ENCODE assay signal across 15 cellular contexts in genomic region chr11:73577496-73577917, GRCh38. TPM values are rescaled to one million over a fixed set of nuclear protein-coding genes. Genes with fewer than 3 reads are reported as not detected.
DNase-seq lines count a peak whose midpoint lies in the region; ATAC-seq and TF ChIP-seq lines count a peak whose summit lies in the region.
"Had no signal": no experiment of that assay in that cellular context is flagged by ENCODE, and none has a peak within 500 bp of the region (broad histone marks: within the 10 kb centered on the region; RNA-seq: fewer than 3 reads in every experiment).

No MANE protein-coding gene starts in this region.

- no peak for TF ChIP-seq CTCF in HFFc6 (IDR thresholded peaks at IDR 0.05)
- TF ChIP-seq CTCF in brain (conservative IDR thresholded peaks at IDR 0.05): no peak
- no peak for TF ChIP-seq CTCF in smooth muscle cell (IDR thresholded peaks at IDR 0.05; ENCODE audit: borderline replicate concordance, insufficient read depth, poor library complexity, severe bottlenecking)

- ATAC-seq in stimulated activated effector memory CD8-positive, alpha-beta T cell treated with anti-CD3 and anti-CD28 coated beads, Interleukin-12 subunit alpha, Interleukin-12 subunit beta, amount 100 ng/mL, for 72 hours: peak; percentile 45
- ATAC-seq in HG02981 (IDR thresholded peaks at IDR 0.05; ENCODE audit: unreplicated experiment): no peak

- peaks cover 20% of the 10 kb centered on the region for H3K4me1 ChIP-seq in smooth muscle cell (ENCODE audit: low read depth)
- H3K4me1 ChIP-seq: BLaER1, breast epithelium, parathyroid adenoma had no signal

- no peaks in the 10 kb centered on the region for H3K27me3 ChIP-seq in smooth muscle cell (ENCODE audit: low read depth)
- H3K27me3 ChIP-seq in H7 (ENCODE audit: control insufficient read depth, insufficient read depth, low read length): no peaks in the 10 kb centered on the region
- H3K27me3 ChIP-seq: BLaER1, breast epithelium, MG63 had no signal

- no peak overlapping the region for H3K9ac ChIP-seq in smooth muscle cell (ENCODE audit: low read depth)
- H3K9ac ChIP-seq: BLaER1, parathyroid adenoma had no signal

- 30% methylated on average over 1 of the region's 1 CpG for WGBS in smooth muscle cell (ENCODE audit: low lambda C conversion rate)

- no peaks in the 10 kb centered on the region for H3F3A ChIP-seq in smooth muscle cell (ENCODE audit: low read depth)

- peaks cover 85% of the 10 kb centered on the region for H3K79me2 ChIP-seq in smooth muscle cell (ENCODE audit: low read depth)

- no peak for DNase-seq in activated naive CD4-positive, alpha-beta T cell treated with anti-CD3 and anti-CD28 coated beads, Interleukin-2, amount 10 ng/mL, durations not matched to agents 7 days and 5 days
- DNase-seq in activated naive CD4-positive, alpha-beta T cell treated with Interleukin-2 at 50 U/mL for 16 hours: no peak
- DNase-seq in HFFc6: peak; percentile 65
- no peak for DNase-seq in stimulated activated effector memory CD8-positive, alpha-beta T cell treated with anti-CD3 and anti-CD28 coated beads, Interleukin-12 subunit alpha, Interleukin-12 subunit beta, amount 100 ng/mL, for 72 hours (ENCODE audit: low spot score in 2 of 2)
- no peak for DNase-seq in smooth muscle cell (lab: John Stamatoyannopoulos, UW; ENCODE audit: unreplicated experiment)
- DNase-seq in H7: no peak
- DNase-seq: GF-D8, MG63, PC-9 had no signal

- H3K36me3 Mint-ChIP-seq in activated naive CD4-positive, alpha-beta T cell treated with anti-CD3 and anti-CD28 coated beads, Interleukin-2, amount 10 ng/mL, durations not matched to agents 7 days and 5 days: peaks cover 21% of the 10 kb centered on the region
- peaks cover 1% of the 10 kb centered on the region for H3K36me3 Mint-ChIP-seq in HFFc6 (ENCODE audit: low read depth)
- H3K36me3 Mint-ChIP-seq in brain: peaks cover 46% of the 10 kb centered on the region
- H3K36me3 Mint-ChIP-seq in stimulated activated effector memory CD8-positive, alpha-beta T cell treated with anti-CD3 and anti-CD28 coated beads, Interleukin-12 subunit alpha, Interleukin-12 subunit beta, amount 100 ng/mL, for 72 hours: no peaks in the 10 kb centered on the region

- no peaks in the 10 kb centered on the region for H3K36me3 ChIP-seq in smooth muscle cell (ENCODE audit: low read depth)
- H3K36me3 ChIP-seq in H7 (replicated peaks; ENCODE audit: control insufficient read depth, insufficient read depth, low read length): no peaks in the 10 kb centered on the region
- H3K36me3 ChIP-seq: breast epithelium, MG63 had no signal

- peaks cover 18% of the 10 kb centered on the region for H3K4me1 Mint-ChIP-seq in activated naive CD4-positive, alpha-beta T cell treated with anti-CD3 and anti-CD28 coated beads, Interleukin-2, amount 10 ng/mL, durations not matched to agents 7 days and 5 days
- H3K4me1 Mint-ChIP-seq in HFFc6 (ENCODE audit: low read depth) (peaks cover 38% of the 10 kb centered on the region), brain (peaks cover 46% of the 10 kb centered on the region)
- peaks cover 16% of the 10 kb centered on the region for H3K4me1 Mint-ChIP-seq in stimulated activated effector memory CD8-positive, alpha-beta T cell treated with anti-CD3 and anti-CD28 coated beads, Interleukin-12 subunit alpha, Interleukin-12 subunit beta, amount 100 ng/mL, for 72 hours

- no peak overlapping the region for H2AFZ ChIP-seq in smooth muscle cell (ENCODE audit: low read depth)
- H2AFZ ChIP-seq: parathyroid adenoma, PC-9 had no signal

- H3K27ac ChIP-seq in smooth muscle cell (ENCODE audit: low read depth): no peak overlapping the region
- H3K27ac ChIP-seq: BLaER1, breast epithelium, parathyroid adenoma, PC-9 had no signal

- H3K9me3 ChIP-seq in smooth muscle cell (replicated peaks; ENCODE audit: low read depth): no peaks in the 10 kb centered on the region
- H3K9me3 ChIP-seq: breast epithelium, MG63 had no signal

- H3K4me2 ChIP-seq in smooth muscle cell: no peak overlapping the region
- H3K4me2 ChIP-seq: BLaER1, PC-9 had no signal

- no peaks in the 10 kb centered on the region for H3K27me3 Mint-ChIP-seq in activated naive CD4-positive, alpha-beta T cell treated with anti-CD3 and anti-CD28 coated beads, Interleukin-2, amount 10 ng/mL, durations not matched to agents 7 days and 5 days
- H3K27me3 Mint-ChIP-seq in HFFc6 (ENCODE audit: insufficient read depth) (no peaks in the 10 kb centered on the region), brain (peaks cover 2% of the 10 kb centered on the region)

- H3K4me3 ChIP-seq in smooth muscle cell: no peak overlapping the region
- no peak overlapping the region for H3K4me3 ChIP-seq in H7 (ENCODE audit: insufficient read depth, low read depth, low read length)
- H3K4me3 ChIP-seq: BLaER1, breast epithelium, MG63, PC-9 had no signal

- peaks cover 93% of the 10 kb centered on the region for H4K20me1 ChIP-seq in smooth muscle cell (ENCODE audit: low read depth)

- no peaks in the 10 kb centered on the region for H3K9me3 Mint-ChIP-seq in activated naive CD4-positive, alpha-beta T cell treated with anti-CD3 and anti-CD28 coated beads, Interleukin-2, amount 10 ng/mL, durations not matched to agents 7 days and 5 days
- H3K9me3 Mint-ChIP-seq in HFFc6: no peaks in the 10 kb centered on the region
- H3K9me3 Mint-ChIP-seq in brain: peaks cover 0 to 7% (median 4%) of the 10 kb centered on the region in 5 experiments
- H3K9me3 Mint-ChIP-seq in stimulated activated effector memory CD8-positive, alpha-beta T cell treated with anti-CD3 and anti-CD28 coated beads, Interleukin-12 subunit alpha, Interleukin-12 subunit beta, amount 100 ng/mL, for 72 hours: no peaks in the 10 kb centered on the region

- CTCF ChIA-PET in activated naive CD4-positive, alpha-beta T cell treated with anti-CD3 and anti-CD28 coated beads, Interleukin-2, amount 10 ng/mL, durations not matched to agents 7 days and 5 days (lab: Charles Lee): interaction anchor here (0.6 kb wide), 1 partner anchor 184 kb away, joined by 3 read pairs; no protein-coding TSS in a partner anchor

- no peak overlapping the region for H3K4me3 Mint-ChIP-seq in activated naive CD4-positive, alpha-beta T cell treated with anti-CD3 and anti-CD28 coated beads, Interleukin-2, amount 10 ng/mL, durations not matched to agents 7 days and 5 days
- H3K4me3 Mint-ChIP-seq in HFFc6: peak overlapping the region; percentile 17; the same call in 1 of the 2 replicates
- H3K4me3 Mint-ChIP-seq in brain: no peak overlapping the region
- no peak overlapping the region for H3K4me3 Mint-ChIP-seq in stimulated activated effector memory CD8-positive, alpha-beta T cell treated with anti-CD3 and anti-CD28 coated beads, Interleukin-12 subunit alpha, Interleukin-12 subunit beta, amount 100 ng/mL, for 72 hours
- H3K4me3 Mint-ChIP-seq: T-helper 2 cell treated with Interferon-gamma antibody and Interleukin-4, amounts not matched to agents 5 μg/mL and 100 μg/mL, for 36 hours had no signal

- H3K27ac Mint-ChIP-seq in activated naive CD4-positive, alpha-beta T cell treated with anti-CD3 and anti-CD28 coated beads, Interleukin-2, amount 10 ng/mL, durations not matched to agents 7 days and 5 days: peak overlapping the region; percentile 4
- peak overlapping the region; percentile 66 for H3K27ac Mint-ChIP-seq in HFFc6
- H3K27ac Mint-ChIP-seq in brain: peak overlapping the region in 4 of 5 experiments; percentile 29 to 88 (median 70)
- no peak overlapping the region for H3K27ac Mint-ChIP-seq in stimulated activated effector memory CD8-positive, alpha-beta T cell treated with anti-CD3 and anti-CD28 coated beads, Interleukin-12 subunit alpha, Interleukin-12 subunit beta, amount 100 ng/mL, for 72 hours
- H3K27ac Mint-ChIP-seq: T-helper 2 cell treated with Interferon-gamma antibody and Interleukin-4, amounts not matched to agents 5 μg/mL and 100 μg/mL, for 36 hours had no signal

RNA-seq across cellular contexts. Expression of gene FAM168A, which starts 20.4 kb away (rescaled TPM):
- 10 to 100 TPM; 32.6 to 40.1 (median 38.8) TPM for total RNA-seq in HFFc6 (2021; fragmentation: NEBNext Ultra II Directional; extraction: Animal tissue kit (Norgen Biotek cat#: 25700))
- 86.6 TPM for polyA plus RNA-seq in brain (ENCODE audit: insufficient read depth, low read depth, low replicate concordance)
- 32.5 and 39.3 TPM in 2 replicates for total RNA-seq in smooth muscle cell
- 10.8 and 13.0 TPM in 2 replicates for polyA plus RNA-seq in smooth muscle cell
- total RNA-seq in H7 (2014; rRNA removed; shearing (Covaris generic)): 13.1 and 14.3 TPM in 2 replicates
